In genomic region chr6:70627500-70628254, GRCh38 we compare ENCODE assay signal across 24 cellular contexts.
"Had no signal": no experiment of that assay in that cellular context is flagged by ENCODE, and none has a peak within 500 bp of the region (broad histone marks: within the 10 kb centered on the region; RNA-seq: fewer than 3 reads in every experiment).

No MANE protein-coding gene starts in this region.

- ATAC-seq: esophagus mucosa, gastrocnemius medialis, heart right ventricle, left colon, left lobe of liver, lower lobe of right lung had no signal

- H3K27me3 ChIP-seq: esophagus squamous epithelium, gastrocnemius medialis had no signal

- H3K4me1 ChIP-seq: esophagus squamous epithelium, gastrocnemius medialis, heart right ventricle, left ventricle myocardium inferior, lower lobe of right lung had no signal

- H3K4me3 ChIP-seq: coronary artery, dorsolateral prefrontal cortex, esophagus squamous epithelium, gastrocnemius medialis, heart right ventricle, left ventricle myocardium inferior, lower lobe of right lung had no signal

- H3K27ac ChIP-seq: coronary artery, dorsolateral prefrontal cortex, epithelial cell of prostate, esophagus squamous epithelium, gastrocnemius medialis, heart right ventricle, left ventricle myocardium inferior, lower lobe of right lung had no signal

- DNase-seq: dermis blood vessel endothelial cell; dorsolateral prefrontal cortex; effector CD4-positive, alpha-beta T cell; effector memory CD4-positive, alpha-beta T cell; erythroblast; esophagus squamous epithelium; foreskin fibroblast; foreskin melanocyte; gastrocnemius medialis; glutamatergic neuron; head of caudate nucleus; heart right ventricle; hippocampal formation; kidney; kidney glomerular epithelial cell; left colon; left ventricle myocardium inferior; lower lobe of right lung; mesenchymal stem cell; midbrain had no signal

- H3K9me3 ChIP-seq: esophagus squamous epithelium, gastrocnemius medialis, heart right ventricle, left ventricle myocardium inferior, lower lobe of right lung had no signal

- H3K36me3 ChIP-seq: esophagus squamous epithelium, gastrocnemius medialis, heart right ventricle, left ventricle myocardium inferior, lower lobe of right lung had no signal
